6 cellular contexts compared by ENCODE assay signal in the genomic region with DNA sequence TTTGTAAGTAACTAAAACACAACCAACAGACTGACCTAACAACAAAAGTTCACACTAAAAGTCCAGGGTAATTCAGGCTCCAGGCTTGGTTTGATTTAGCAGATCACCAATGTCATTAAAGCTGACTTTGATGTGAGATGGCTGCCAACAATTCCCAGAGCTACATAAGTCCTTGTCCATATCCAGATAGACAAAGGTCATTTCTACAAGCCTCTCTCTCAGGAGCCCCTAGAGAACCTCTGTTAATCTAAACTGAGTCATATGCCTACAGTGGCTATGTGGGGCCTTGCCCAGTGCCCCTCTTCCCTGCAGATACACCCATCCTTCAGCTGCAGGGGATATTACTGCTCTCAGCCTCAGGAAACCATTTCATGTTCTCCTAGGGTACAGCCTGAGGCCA. TPM values are rescaled to one million over a fixed set of nuclear protein-coding genes. Genes with fewer than 3 reads are reported as not detected.
"Had no signal": no experiment of that assay in that cellular context is flagged by ENCODE, and none has a peak within 500 bp of the region (broad histone marks: within the 10 kb centered on the region; RNA-seq: fewer than 3 reads in every experiment).

No MANE protein-coding gene starts in this region.

- H3K4me3 ChIP-seq: GM23338 had no signal

- ATAC-seq: GM23338 had no signal

- H3K4me3 Mint-ChIP-seq: GM23338, H9 had no signal

- H3K27ac Mint-ChIP-seq: GM23338, H9 had no signal

- H2AFZ ChIP-seq: GM23338 had no signal

- H3K9me3 Mint-ChIP-seq: GM23338, H9 had no signal

- DNase-seq: H9, HCEC 1CT, IMR-90 had no signal

- H3K4me2 ChIP-seq: GM23338 had no signal

RNA-seq across cellular contexts. Expression of gene HEMGN, which starts 26.9 kb away (rescaled TPM):
- total RNA-seq: GM23338, H1, H9, HT-29, IMR-90 had no signal
- polyA plus RNA-seq: GM23338, H1, IMR-90 had no signal
